Comparison of ENCODE assay signal across 25 cellular contexts in the genomic region with DNA sequence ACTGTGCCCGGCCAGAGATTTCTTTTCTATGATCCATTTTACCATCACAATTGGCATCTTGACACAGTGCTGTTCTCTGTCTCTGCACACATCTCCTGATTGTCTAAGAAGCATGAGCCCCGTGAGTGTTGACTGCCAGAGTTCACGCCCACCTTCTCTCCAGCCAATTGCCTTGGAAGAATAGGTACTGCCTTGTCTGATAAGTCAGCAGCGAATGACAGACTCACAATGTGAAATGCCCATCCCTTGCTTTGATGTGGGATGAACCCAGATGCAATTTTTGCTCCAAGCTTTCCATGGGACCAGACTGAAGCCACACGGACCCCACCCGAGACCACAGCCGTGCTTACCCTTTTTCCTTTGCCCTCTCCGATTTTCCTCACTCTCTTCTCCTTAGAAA. TPM values are rescaled to one million over a fixed set of nuclear protein-coding genes. Genes with fewer than 3 reads are reported as not detected.
DNase-seq lines count a peak whose midpoint lies in the region; ATAC-seq, FAIRE-seq and TF ChIP-seq lines count a peak whose summit lies in the region.
"Had no signal": no experiment of that assay in that cellular context is flagged by ENCODE, and none has a peak within 500 bp of the region (broad histone marks: within the 10 kb centered on the region; RNA-seq: fewer than 3 reads in every experiment).

No MANE protein-coding gene starts in this region.

- H3K4me1 Mint-ChIP-seq in effector memory CD8-positive, alpha-beta T cell (ENCODE audit: low read depth in 2 of 2): peaks cover 2 to 8% of the 10 kb centered on the region in 2 donors
- no peaks in the 10 kb centered on the region for H3K4me1 Mint-ChIP-seq in Caco-2 (ENCODE audit: low read depth, unreplicated experiment)

- H3K56ac ChIP-seq in IMR-90 (ENCODE audit: extremely low read depth, insufficient read depth, low read length): no peak overlapping the region

- H2AK5ac ChIP-seq in IMR-90 (ENCODE audit: low read depth, low read length): no peak overlapping the region

- no peaks in the 10 kb centered on the region for H3K9me3 Mint-ChIP-seq in effector memory CD8-positive, alpha-beta T cell
- H3K9me3 Mint-ChIP-seq in Caco-2 (ENCODE audit: unreplicated experiment): no peaks in the 10 kb centered on the region
- H3K9me3 Mint-ChIP-seq: CD4-positive, alpha-beta memory T cell had no signal

- POLR2A ChIA-PET in IMR-90 (lab: Charles Lee; ENCODE audit: unreplicated experiment) (no interaction called here), K562 (lab: Yijun Ruan, JAX) (interaction anchor here (0.5 to 8.2 kb wide), 3 partner anchors 10 to 19 kb away, joined by 3 to 98 read pairs (median 3); a partner anchor contains a TSS), Caco-2 (lab: Charles Lee) (no interaction called here)

- CTCF ChIA-PET in IMR-90 (lab: Yijun Ruan, JAX) (no interaction called here), K562 (lab: Yijun Ruan, JAX; ENCODE audit: low intra/inter-chr PET ratio) (interaction anchor here (0.6 kb wide), 1 partner anchor 32 kb away, joined by 4 read pairs; a partner anchor contains a TSS), Caco-2 (lab: Charles Lee) (interaction anchor here (0.7 kb wide), 1 partner anchor 194 kb away, joined by 9 read pairs; no protein-coding TSS in a partner anchor)

- 90% methylated on average over 1 of the region's 8 CpGs; no CpG with 5 or more reads in 1 of the 2 experiments for WGBS in IMR-90 (ENCODE audit: extremely low coverage in 2 of 2, insufficient read length in 1 of 2), 2 experiments
- WGBS in K562 (ENCODE audit: insufficient coverage, low coverage, missing lambda C conversion rate): 20% methylated on average over 4 of the region's 8 CpGs
- 71 to 82% methylated on average over 8 of the region's 8 CpGs for WGBS in sigmoid colon, 2 donors

- dilution Hi-C loops in IMR-90 (cut with HindIII; ENCODE audit: low sequenced_read_pairs, unreplicated experiment): no loop called here

- H3K4me3 Mint-ChIP-seq in effector memory CD8-positive, alpha-beta T cell: no peak overlapping the region
- no peak overlapping the region for H3K4me3 Mint-ChIP-seq in Caco-2 (ENCODE audit: unreplicated experiment)
- H3K4me3 Mint-ChIP-seq: CD4-positive, alpha-beta memory T cell; CD4-positive, CD25-positive, alpha-beta regulatory T cell; CD8-positive, alpha-beta memory T cell had no signal

- TF ChIP-seq RAD21 in IMR-90 (IDR thresholded peaks at IDR 0.05; ENCODE audit: low read length): no peak
- no peak for TF ChIP-seq RAD21 in K562 (CRISPR knock-in tag; conservative IDR thresholded peaks at IDR 0.05 in 1 of 2, IDR thresholded peaks at IDR 0.05 in 1 of 2)

- TF ChIP-seq POLR2A in IMR-90 (IDR thresholded peaks at IDR 0.05; ENCODE audit: low read depth, low read length) (no peak), K562 (conservative IDR thresholded peaks at IDR 0.05) (no peak), sigmoid colon (IDR thresholded peaks at IDR 0.05) (no peak)

- no peaks in the 10 kb centered on the region for H3K9me3 ChIP-seq in IMR-90 (ENCODE audit: control insufficient read depth, insufficient read depth, low read length)
- no peaks in the 10 kb centered on the region for H3K9me3 ChIP-seq in K562 (replicated peaks; ENCODE audit: control insufficient read depth, insufficient read depth, low read depth, low read length)
- no peaks in the 10 kb centered on the region for H3K9me3 ChIP-seq in sigmoid colon
- no peaks in the 10 kb centered on the region for H3K9me3 ChIP-seq in Caco-2
- H3K9me3 ChIP-seq: BE2C, BLaER1 had no signal

- H2AFZ ChIP-seq in IMR-90 (replicated peaks; ENCODE audit: low read length, poor library complexity) (no peak overlapping the region), K562 (ENCODE audit: low read depth, low read length) (no peak overlapping the region)

- H3K9me1 ChIP-seq in IMR-90 (ENCODE audit: insufficient read depth, low read length): peaks cover 18% of the 10 kb centered on the region
- H3K9me1 ChIP-seq in K562 (ENCODE audit: control insufficient read depth, insufficient read depth, low read length): no peaks in the 10 kb centered on the region

- H3K36me3 Mint-ChIP-seq in effector memory CD8-positive, alpha-beta T cell (ENCODE audit: insufficient read depth): peaks cover 3% of the 10 kb centered on the region
- no peaks in the 10 kb centered on the region for H3K36me3 Mint-ChIP-seq in Caco-2 (ENCODE audit: insufficient read depth, unreplicated experiment)
- H3K36me3 Mint-ChIP-seq: CD14-positive monocyte; CD4-positive, alpha-beta memory T cell; CD4-positive, CD25-positive, alpha-beta regulatory T cell; CD8-positive, alpha-beta memory T cell had no signal

- ATAC-seq in IMR-90 (ENCODE audit: low read depth): no peak
- 0 out of 3 replicates have a peak, but pooled peaks have one; percentile 21 for ATAC-seq in K562
- ATAC-seq in effector memory CD8-positive, alpha-beta T cell (replicated peaks): no peak

- intact Hi-C loops in IMR-90 (cut with micrococcal nuclease) (no loop called here), K562 (cut with micrococcal nuclease) (no loop called here), sigmoid colon (cut with DNase I) (no loop called here), Caco-2 (cut with micrococcal nuclease; ENCODE audit: unreplicated experiment) (loop anchor here (5.0 kb wide), 1 partner anchor 34 kb away; a partner anchor contains a TSS), dorsolateral prefrontal cortex (cut with DNase I) (no loop called here)

- H3K9ac ChIP-seq in IMR-90 (ENCODE audit: low read depth, low read length): no peak overlapping the region
- H3K9ac ChIP-seq in K562 (ENCODE audit: insufficient read depth in 1 of 2, low read depth in 2 of 2, low read length in 2 of 2): no peak overlapping the region
- H3K9ac ChIP-seq: BLaER1 had no signal

- no peak overlapping the region for H3K4me3 ChIP-seq in IMR-90 (ENCODE audit: insufficient read depth, low read depth, low read length)
- no peak overlapping the region for H3K4me3 ChIP-seq in K562
- H3K4me3 ChIP-seq in sigmoid colon: no peak overlapping the region
- no peak overlapping the region for H3K4me3 ChIP-seq in Caco-2 (ENCODE audit: low read depth, low read length)
- no peak overlapping the region for H3K4me3 ChIP-seq in dorsolateral prefrontal cortex
- H3K4me3 ChIP-seq: BLaER1 had no signal

- in situ Hi-C loops in IMR-90 (cut with MboI; ENCODE audit: low sequenced_read_pairs): no loop called here
- in situ Hi-C loops in K562 (cut with MboI): no loop called here

- H3K23ac ChIP-seq in IMR-90 (ENCODE audit: low read depth, low read length): no peak overlapping the region

- peaks cover 8 to 36% of the 10 kb centered on the region in 2 donors for H3K27me3 Mint-ChIP-seq in effector memory CD8-positive, alpha-beta T cell
- peaks cover 2% of the 10 kb centered on the region for H3K27me3 Mint-ChIP-seq in Caco-2 (ENCODE audit: insufficient read depth, unreplicated experiment)

- H2BK5ac ChIP-seq in IMR-90 (ENCODE audit: low read depth, low read length, poor library complexity, severe bottlenecking): no peak overlapping the region

- H4K91ac ChIP-seq in IMR-90 (ENCODE audit: insufficient read depth, low read depth, low read length): no peak overlapping the region

- no peak overlapping the region for H3K4me2 ChIP-seq in IMR-90 (ENCODE audit: low read depth, low read length)
- no peak overlapping the region for H3K4me2 ChIP-seq in K562 (ENCODE audit: insufficient read depth, low read length)
- H3K4me2 ChIP-seq: BLaER1 had no signal

- H4K5ac ChIP-seq in IMR-90 (ENCODE audit: low read depth, low read length): no peak overlapping the region

- H3K27me3 ChIP-seq in IMR-90 (ENCODE audit: control insufficient read depth, insufficient read depth, low read length) (no peaks in the 10 kb centered on the region), K562 (ENCODE audit: control insufficient read depth in 2 of 2, insufficient read depth in 2 of 2, low read length in 2 of 2) (no peaks in the 10 kb centered on the region), sigmoid colon (no peaks in the 10 kb centered on the region), Caco-2 (replicated peaks; ENCODE audit: control insufficient read depth, insufficient read depth, low read length) (no peaks in the 10 kb centered on the region), dorsolateral prefrontal cortex (no peaks in the 10 kb centered on the region)
- H3K27me3 ChIP-seq: BLaER1 had no signal

- TF ChIP-seq EP300 in K562 (IDR thresholded peaks at IDR 0.05; ENCODE audit: low read length) (no peak), sigmoid colon (IDR thresholded peaks at IDR 0.05) (no peak)

- no TSS peak for BruUV-seq in IMR-90 (replicated peaks; lab: Mats Ljungman, UMichigan)
- no TSS peak for BruUV-seq in K562 (replicated peaks; lab: Mats Ljungman, UMichigan)
- BruUV-seq in Caco-2 (replicated peaks; lab: Mats Ljungman, UMichigan): no TSS peak

- no peaks in the 10 kb centered on the region for H3K79me2 ChIP-seq in K562 (ENCODE audit: control insufficient read depth, insufficient read depth, low read length)

- peaks cover 3% of the 10 kb centered on the region; the same call in 1 of the 2 replicates for H3K4me1 ChIP-seq in IMR-90 (ENCODE audit: control insufficient read depth, insufficient read depth, low read length)
- peaks cover 0 to 20% of the 10 kb centered on the region in 2 experiments; a peak in 3 of 5 replicates for H3K4me1 ChIP-seq in K562 (replicated peaks in 1 of 2; ENCODE audit: control insufficient read depth in 2 of 2, insufficient read depth in 2 of 2, low read length in 2 of 2)
- H3K4me1 ChIP-seq in sigmoid colon: no peaks in the 10 kb centered on the region
- H3K4me1 ChIP-seq in Caco-2: no peaks in the 10 kb centered on the region
- H3K4me1 ChIP-seq: BE2C, BLaER1 had no signal

- no peak overlapping the region for H3K14ac ChIP-seq in IMR-90 (replicated peaks; ENCODE audit: low read depth, low read length)

- no peak overlapping the region for H4K8ac ChIP-seq in IMR-90 (ENCODE audit: low read depth in 2 of 2, low read length in 2 of 2)

- peak; percentile 73 for FAIRE-seq in K562 (lab: Jason Lieb, UNC)
- FAIRE-seq: A204.1, D721Med, G401.6, GM12891, GM19239 had no signal

- H3K18ac ChIP-seq in IMR-90 (ENCODE audit: low read depth, low read length): no peak overlapping the region

- no peak overlapping the region for H2BK20ac ChIP-seq in IMR-90 (ENCODE audit: low read depth, low read length)

- H4K20me1 ChIP-seq in IMR-90 (ENCODE audit: insufficient read depth, low read length) (no peaks in the 10 kb centered on the region), K562 (replicated peaks; ENCODE audit: control insufficient read depth, insufficient read depth, low read length) (no peaks in the 10 kb centered on the region)
- H4K20me1 ChIP-seq: BLaER1 had no signal

- no peaks in the 10 kb centered on the region for H3K79me1 ChIP-seq in IMR-90 (ENCODE audit: low read depth in 1 of 2, low read length in 2 of 2)

- DNase-seq in IMR-90 (no peak), SW480 (ENCODE audit: low spot score) (peak; percentile 96), K562 (ENCODE audit: extremely low read depth in 1 of 4, low spot score in 3 of 4) (peak in 2 of 4 experiments; percentile 26 to 42), sigmoid colon (peak; percentile 19), Caco-2 (no peak), dorsolateral prefrontal cortex (no peak)
- no peak for DNase-seq in effector memory CD8-positive, alpha-beta T cell
- DNase-seq: 8988T; ACHN; BE2C; C1 segment of cervical spinal cord; Calu3; CD4-positive, alpha-beta memory T cell; CD4-positive, CD25-positive, alpha-beta regulatory T cell; CD8-positive, alpha-beta memory T cell; COR-L47; DMS79 treated with DMSO at 0.1 percent for 48 hours; GF-D8 had no signal

- no peaks in the 10 kb centered on the region for H3K36me3 ChIP-seq in IMR-90 (ENCODE audit: control insufficient read depth, insufficient read depth, low read length)
- H3K36me3 ChIP-seq in K562 (ENCODE audit: control insufficient read depth, insufficient read depth, low read length): no peaks in the 10 kb centered on the region
- H3K36me3 ChIP-seq in sigmoid colon: no peaks in the 10 kb centered on the region
- H3K36me3 ChIP-seq in Caco-2 (ENCODE audit: control insufficient read depth, insufficient read depth, low read length): no peaks in the 10 kb centered on the region
- H3K36me3 ChIP-seq: BE2C, BLaER1 had no signal

- H3K27ac Mint-ChIP-seq in effector memory CD8-positive, alpha-beta T cell: no peak overlapping the region
- no peak overlapping the region for H3K27ac Mint-ChIP-seq in Caco-2 (ENCODE audit: unreplicated experiment)
- H3K27ac Mint-ChIP-seq: CD14-positive monocyte; CD4-positive, alpha-beta memory T cell; CD4-positive, CD25-positive, alpha-beta regulatory T cell; CD8-positive, alpha-beta memory T cell had no signal

- H2BK120ac ChIP-seq in IMR-90 (ENCODE audit: low read depth, low read length): no peak overlapping the region

- no peak overlapping the region for H2BK15ac ChIP-seq in IMR-90 (ENCODE audit: low read depth, low read length)

- peak overlapping the region; percentile 37 for H2AK9ac ChIP-seq in IMR-90 (replicated peaks; ENCODE audit: low read depth, low read length, poor library complexity)

- no peak overlapping the region for H3K4ac ChIP-seq in IMR-90 (ENCODE audit: low read depth, low read length)

- no peak overlapping the region for H3K27ac ChIP-seq in IMR-90 (ENCODE audit: insufficient read depth, low read length)
- H3K27ac ChIP-seq in K562 (ENCODE audit: extremely low read depth, low read depth, low read length): no peak overlapping the region
- no peak overlapping the region for H3K27ac ChIP-seq in sigmoid colon
- no peak overlapping the region for H3K27ac ChIP-seq in dorsolateral prefrontal cortex
- H3K27ac ChIP-seq: BLaER1 had no signal

- TF ChIP-seq CTCF in IMR-90 (conservative IDR thresholded peaks at IDR 0.05; ENCODE audit: low read depth, low read length) (no peak), K562 (IDR thresholded peaks at IDR 0.05 in 2 of 3, conservative IDR thresholded peaks at IDR 0.05 in 1 of 3; ENCODE audit: insufficient read depth in 2 of 3, low read depth in 1 of 3, low read length in 3 of 3) (no peak), sigmoid colon (IDR thresholded peaks at IDR 0.05) (no peak), Caco-2 (IDR thresholded peaks at IDR 0.05; ENCODE audit: insufficient read depth in 1 of 2, low read depth in 1 of 2, low read length in 1 of 2, severe bottlenecking in 1 of 2, unreplicated experiment in 1 of 2) (no peak), dorsolateral prefrontal cortex (IDR thresholded peaks at IDR 0.05 in 54 of 56, conservative IDR thresholded peaks at IDR 0.05 in 2 of 56; ENCODE audit: low read depth in 1 of 56, partially characterized antibody in 56 of 56) (no peak)

RNA-seq across cellular contexts. Expression of a gene that starts 19.4 kb away (rescaled TPM):
- 163 and 241 TPM in 2 replicates for total RNA-seq in IMR-90 (2012; rRNA removed)
- 163 and 181 TPM in 2 replicates for polyA plus RNA-seq in IMR-90 (2012; rRNA removed)
- 141 and 165 TPM in 2 replicates for polyA plus RNA-seq in IMR-90 (2012; cell fraction: cytosol; rRNA removed)
- 111 and 312 TPM in 2 replicates for polyA plus RNA-seq in IMR-90 (2012; cell fraction: nucleus; rRNA removed; ENCODE audit: low replicate concordance)
- total RNA-seq in K562 (2011; cell fraction: chromatin; rRNA removed; ENCODE audit: low replicate concordance): 338 and 574 TPM in 2 replicates
- total RNA-seq in K562 (2011; cell fraction: nucleolus; rRNA removed): 188 and 198 TPM in 2 replicates
- total RNA-seq in K562 (2011; cell fraction: nucleoplasm; rRNA removed): 241 and 245 TPM in 2 replicates
- 118 and 174 TPM in 2 replicates for total RNA-seq in K562 (2014; rRNA removed)
- 197 and 205 TPM in 2 replicates for total RNA-seq in K562 (2014; rRNA removed; fragmentation: Illumina TruSeq; extraction: Trizol)
- total RNA-seq in K562 (2015; rRNA removed; fragmentation: Illumina TruSeq; extraction: Trizol): 176 and 190 TPM in 2 replicates
- total RNA-seq in K562 (2021): 278 and 314 TPM in 2 replicates
- 347 and 442 TPM in 2 replicates for polyA plus RNA-seq in K562 (2011; rRNA removed)
- 171 and 226 TPM in 2 replicates for polyA plus RNA-seq in K562 (2011; cell fraction: cytosol; rRNA removed)
- 223 and 263 TPM in 2 replicates for polyA plus RNA-seq in K562 (2011; cell fraction: nucleus; rRNA removed)
- 203 and 316 TPM in 2 replicates for polyA plus RNA-seq in K562 (2012)
- 192 and 286 TPM in 2 replicates for polyA plus RNA-seq in K562 (2014; fragmentation: Illumina TruSeq; extraction: Trizol)
- 100 to 1,000 TPM in 1 of 2 experiments, 10 to 100 TPM in 1; 92.7 to 126 TPM for polyA plus RNA-seq in K562 (2014; fragmentation: Nextera tagmentation; extraction: Ambion mirVana)
- 134 and 152 TPM in 2 replicates for polyA plus RNA-seq in K562 (2014; rRNA removed)
- polyA minus RNA-seq in K562 (2011; rRNA and poly(A)+ RNA removed): 449 and 508 TPM in 2 replicates
- 113 and 158 TPM in 2 replicates for polyA minus RNA-seq in K562 (2011; cell fraction: cytosol; rRNA and poly(A)+ RNA removed)
- 117 and 192 TPM in 2 replicates for polyA minus RNA-seq in K562 (2011; cell fraction: nucleus; rRNA and poly(A)+ RNA removed)
- total RNA-seq in sigmoid colon: 100 to 1,000 TPM; 170 to 305 (median 215) TPM
- polyA plus RNA-seq in sigmoid colon: 100 to 1,000 TPM in 1 of 3 donors, 10 to 100 TPM in 2; 70.3 to 138 (median 87.2) TPM
- 350 and 392 TPM in 2 replicates for total RNA-seq in Caco-2 (2022)
- 100 to 1,000 TPM; 176 to 436 (median 299) TPM for total RNA-seq in dorsolateral prefrontal cortex

RNA-seq across cellular contexts. Expression of a gene that starts 31.8 kb away (rescaled TPM):
- total RNA-seq in IMR-90 (2012; rRNA removed): 80.5 and 88.0 TPM in 2 replicates
- polyA plus RNA-seq in IMR-90 (2012; rRNA removed): 72.8 and 78.5 TPM in 2 replicates
- polyA plus RNA-seq in IMR-90 (2012; cell fraction: cytosol; rRNA removed): 34.2 and 35.5 TPM in 2 replicates
- polyA plus RNA-seq in IMR-90 (2012; cell fraction: nucleus; rRNA removed; ENCODE audit: low replicate concordance): 156 and 427 TPM in 2 replicates
- total RNA-seq in K562 (2011; cell fraction: chromatin; rRNA removed; ENCODE audit: low replicate concordance): 157 and 305 TPM in 2 replicates
- 86.7 and 110 TPM in 2 replicates for total RNA-seq in K562 (2011; cell fraction: nucleolus; rRNA removed)
- 139 and 215 TPM in 2 replicates for total RNA-seq in K562 (2011; cell fraction: nucleoplasm; rRNA removed)
- 47.9 and 49.5 TPM in 2 replicates for total RNA-seq in K562 (2014; rRNA removed)
- 57.5 and 60.4 TPM in 2 replicates for total RNA-seq in K562 (2014; rRNA removed; fragmentation: Illumina TruSeq; extraction: Trizol)
- 52.1 and 56.3 TPM in 2 replicates for total RNA-seq in K562 (2015; rRNA removed; fragmentation: Illumina TruSeq; extraction: Trizol)
- 54.1 and 63.1 TPM in 2 replicates for total RNA-seq in K562 (2021)
- polyA plus RNA-seq in K562 (2011; rRNA removed): 60.7 and 68.7 TPM in 2 replicates
- 29.4 and 31.3 TPM in 2 replicates for polyA plus RNA-seq in K562 (2011; cell fraction: cytosol; rRNA removed)
- polyA plus RNA-seq in K562 (2011; cell fraction: nucleus; rRNA removed): 59.4 and 59.9 TPM in 2 replicates
- 41.6 and 49.0 TPM in 2 replicates for polyA plus RNA-seq in K562 (2012)
- 54.9 and 65.3 TPM in 2 replicates for polyA plus RNA-seq in K562 (2014; fragmentation: Illumina TruSeq; extraction: Trizol)
- polyA plus RNA-seq in K562 (2014; fragmentation: Nextera tagmentation; extraction: Ambion mirVana): 10 to 100 TPM; 10.1 to 18.2 TPM
- polyA plus RNA-seq in K562 (2014; rRNA removed): 53.2 and 55.1 TPM in 2 replicates
- 95.3 and 99.4 TPM in 2 replicates for polyA minus RNA-seq in K562 (2011; rRNA and poly(A)+ RNA removed)
- 20.8 and 26.0 TPM in 2 replicates for polyA minus RNA-seq in K562 (2011; cell fraction: cytosol; rRNA and poly(A)+ RNA removed)
- 54.3 and 101 TPM in 2 replicates for polyA minus RNA-seq in K562 (2011; cell fraction: nucleus; rRNA and poly(A)+ RNA removed)
- total RNA-seq in sigmoid colon: 100 to 1,000 TPM in 2 of 4 donors, 10 to 100 TPM in 2; 66.7 to 104 (median 87.0) TPM
- 10 to 100 TPM; 21.6 to 41.8 (median 25.4) TPM for polyA plus RNA-seq in sigmoid colon
- total RNA-seq in Caco-2 (2022): 71.6 and 78.0 TPM in 2 replicates
- 100 to 1,000 TPM; 106 to 189 (median 135) TPM for total RNA-seq in dorsolateral prefrontal cortex

Comparison
In these comparisons a context has a peak if more than half of its experiments do, and no peak if none do; other contexts are left out.
1. DNase-seq: peak in SW480 (single experiment) and sigmoid colon (single experiment); none in IMR-90 (single experiment), effector memory CD8-positive, alpha-beta T cell (0 of 3), Caco-2 (0 of 2) and dorsolateral prefrontal cortex (0 of 10).